9 cellular contexts compared by ENCODE assay signal in genomic region chr1:202274611-202275010, GRCh38.
A peak's percentile ranks its signal among the peaks of the same experiment; 100 is the strongest.
DNase-seq lines count a peak whose midpoint lies in the region; ATAC-seq and TF ChIP-seq lines count a peak whose summit lies in the region.
"Had no signal": no experiment of that assay in that cellular context is flagged by ENCODE, and none has a peak within 500 bp of the region (broad histone marks: within the 10 kb centered on the region; RNA-seq: fewer than 3 reads in every experiment).

No MANE protein-coding gene starts in this region.

- 82 to 93% (median 85%) methylated on average over 1 of the region's 1 CpG for WGBS in ovary, 3 donors
- 40 to 56% methylated on average over 1 of the region's 1 CpG for WGBS in tibial nerve, 2 donors

- H4K20me1 ChIP-seq in DND-41 (ENCODE audit: insufficient read depth, low read length) (no peaks in the 10 kb centered on the region), Karpas-422 (ENCODE audit: insufficient read depth, low read depth, low read length) (0 out of 2 replicates have a peak, but pooled peaks cover 3% of the 10 kb centered on the region)

- DNase-seq in DND-41 = peak; percentile 22
- DNase-seq in Karpas-422 = peak; percentile 73
- DNase-seq in activated CD4-positive, alpha-beta T cell treated with anti-CD3 and anti-CD28 coated beads, Interleukin-2, amount 50 U/mL, for 1 hour = peak; percentile 35
- DNase-seq in fibroblast of mammary gland (ENCODE audit: low read depth) = peak; percentile 44
- DNase-seq in stimulated activated CD4-positive, alpha-beta T cell treated with anti-CD3 and anti-CD28 coated beads, Interleukin-2, amount 100 ng/mL, for 48 hours = peak; percentile 16 to 21
- no peak for DNase-seq in hippocampal formation (lab: John Stamatoyannopoulos, UW)
- DNase-seq in ovary = no peak
- DNase-seq in tibial nerve (ENCODE audit: low spot score in 2 of 2) = no peak
- DNase-seq: left cardiac atrium had no signal

- no peaks in the 10 kb centered on the region for H3K9me2 ChIP-seq in Karpas-422 (replicated peaks; ENCODE audit: insufficient read depth, low read length)

- H3K27me3 ChIP-seq in DND-41 (ENCODE audit: insufficient read depth, low read length, poor library complexity) (peaks cover 14% of the 10 kb centered on the region), Karpas-422 (ENCODE audit: low read length) (no peaks in the 10 kb centered on the region), ovary (no peaks in the 10 kb centered on the region), tibial nerve (peaks cover 0 to 7% of the 10 kb centered on the region in 2 donors)

- H3K4me3 ChIP-seq in DND-41 (ENCODE audit: low read depth in 1 of 2, low read length in 2 of 2) = no peak overlapping the region
- H3K4me3 ChIP-seq in Karpas-422 (ENCODE audit: low read length) = no peak overlapping the region
- H3K4me3 ChIP-seq in fibroblast of mammary gland (ENCODE audit: control insufficient read depth, low read depth, low read length) = no peak overlapping the region
- no peak overlapping the region for H3K4me3 ChIP-seq in ovary
- no peak overlapping the region for H3K4me3 ChIP-seq in tibial nerve

- H3K79me2 ChIP-seq in DND-41 (ENCODE audit: insufficient read depth, low read length) (no peaks in the 10 kb centered on the region), Karpas-422 (ENCODE audit: low read length) (no peaks in the 10 kb centered on the region)

- H3K9me3 ChIP-seq in DND-41 (ENCODE audit: insufficient read depth, low read length, severe bottlenecking) = no peaks in the 10 kb centered on the region
- H3K9me3 ChIP-seq in Karpas-422 (ENCODE audit: low read length) = no peaks in the 10 kb centered on the region
- no peaks in the 10 kb centered on the region for H3K9me3 ChIP-seq in ovary
- no peaks in the 10 kb centered on the region for H3K9me3 ChIP-seq in tibial nerve

- no peak overlapping the region for H3K9ac ChIP-seq in DND-41 (ENCODE audit: low read depth, low read length)
- no peak overlapping the region for H3K9ac ChIP-seq in Karpas-422 (ENCODE audit: low read length)

- no peak overlapping the region for H2AFZ ChIP-seq in DND-41 (ENCODE audit: low read depth, low read length)
- H2AFZ ChIP-seq in Karpas-422 (ENCODE audit: low read length) = no peak overlapping the region

- TF ChIP-seq EP300 in ovary (IDR thresholded peaks at IDR 0.05) (no peak), tibial nerve (IDR thresholded peaks at IDR 0.05) (no peak)

- no peaks in the 10 kb centered on the region for H3K36me3 ChIP-seq in DND-41 (ENCODE audit: insufficient read depth, low read length)
- H3K36me3 ChIP-seq in Karpas-422 (ENCODE audit: insufficient read depth, low read length) = no peaks in the 10 kb centered on the region
- H3K36me3 ChIP-seq in ovary = no peaks in the 10 kb centered on the region
- H3K36me3 ChIP-seq in tibial nerve = no peaks in the 10 kb centered on the region

- intact Hi-C loops in ovary (cut with DNase I) = no loop called here

- H3K4me2 ChIP-seq in DND-41 (ENCODE audit: insufficient read depth, low read length) = no peak overlapping the region
- no peak overlapping the region for H3K4me2 ChIP-seq in Karpas-422 (ENCODE audit: low read depth, low read length, poor library complexity, severe bottlenecking)

- TF ChIP-seq CTCF in DND-41 (IDR thresholded peaks at IDR 0.05; ENCODE audit: borderline replicate concordance, extremely low read depth, low read length, poor library complexity, severe bottlenecking) = peak; percentile 65
- TF ChIP-seq CTCF in fibroblast of mammary gland (conservative IDR thresholded peaks at IDR 0.05; ENCODE audit: control insufficient read depth, insufficient read depth, low read depth, low read length) = peak; percentile 60
- no peak for TF ChIP-seq CTCF in ovary (IDR thresholded peaks at IDR 0.05)
- no peak for TF ChIP-seq CTCF in tibial nerve (IDR thresholded peaks at IDR 0.05)

- H3K4me1 ChIP-seq in DND-41 (ENCODE audit: insufficient read depth, low read length) = no peaks in the 10 kb centered on the region
- H3K4me1 ChIP-seq in Karpas-422 (ENCODE audit: low read length) = no peaks in the 10 kb centered on the region
- no peaks in the 10 kb centered on the region for H3K4me1 ChIP-seq in ovary (ENCODE audit: insufficient read depth)
- no peaks in the 10 kb centered on the region for H3K4me1 ChIP-seq in tibial nerve

- no peak for TF ChIP-seq POLR2A in ovary (IDR thresholded peaks at IDR 0.05)
- TF ChIP-seq POLR2A in tibial nerve (IDR thresholded peaks at IDR 0.05) = no peak

- H3K27ac ChIP-seq in DND-41 (ENCODE audit: low read length) (no peak overlapping the region), Karpas-422 (ENCODE audit: low read length) (no peak overlapping the region), ovary (no peak overlapping the region), tibial nerve (no peak overlapping the region)

- ATAC-seq in DND-41 (ENCODE audit: insufficient read depth, low read depth) = peak; percentile 54; the same call in 2 of the 3 replicates

Comparison
In these comparisons a context has a peak if more than half of its experiments do, and no peak if none do; other contexts are left out.
1. DNase-seq: peak in DND-41 (single experiment), Karpas-422 (single experiment), activated CD4-positive, alpha-beta T cell treated with anti-CD3 and anti-CD28 coated beads, Interleukin-2, amount 50 U/mL, for 1 hour (single experiment), fibroblast of mammary gland (single experiment) and stimulated activated CD4-positive, alpha-beta T cell treated with anti-CD3 and anti-CD28 coated beads, Interleukin-2, amount 100 ng/mL, for 48 hours (2 of 2); none in hippocampal formation (0 of 2), ovary (0 of 5) and tibial nerve (0 of 2).
2. CTCF ChIP-seq: peak in DND-41 (single experiment) and fibroblast of mammary gland (single experiment); none in ovary (0 of 3) and tibial nerve (0 of 5).